Comparison of ENCODE assay signal across 17 cellular contexts in genomic region chr16:50261707-50262235, GRCh38. TPM values are rescaled to one million over a fixed set of nuclear protein-coding genes. Genes with fewer than 3 reads are reported as not detected.
A peak's percentile ranks its signal among the peaks of the same experiment; 100 is the strongest.
DNase-seq lines count a peak whose midpoint lies in the region; ATAC-seq, FAIRE-seq and TF ChIP-seq lines count a peak whose summit lies in the region.
"Had no signal": no experiment of that assay in that cellular context is flagged by ENCODE, and none has a peak within 500 bp of the region (broad histone marks: within the 10 kb centered on the region; RNA-seq: fewer than 3 reads in every experiment).

No MANE protein-coding gene starts in this region.

- H3K27ac ChIP-seq in A549 = peak overlapping the region in 1 of 2 experiments; percentile 47; a peak in 2 of 6 replicates
- peak overlapping the region in 1 of 2 donors; percentile 55 for H3K27ac ChIP-seq in lung (ENCODE audit: low read depth in 1 of 2, low read length in 1 of 2)
- H3K27ac ChIP-seq: neural progenitor cell, right atrium auricular region had no signal

- H3K9me3 ChIP-seq in A549 (no peaks in the 10 kb centered on the region), lung (ENCODE audit: control insufficient read depth in 2 of 2, insufficient read depth in 1 of 2, low read length in 1 of 2) (no peaks in the 10 kb centered on the region)
- H3K9me3 ChIP-seq: right atrium auricular region, upper lobe of left lung had no signal

- CTCF ChIA-PET in A549 (lab: Yijun Ruan, JAX) = interaction anchor here (1.3 to 2.0 kb wide), 2 partner anchors 12 to 16 kb away, joined by 4 to 8 read pairs; no protein-coding TSS in a partner anchor

- POLR2A ChIA-PET in A549 (lab: Yijun Ruan, JAX) = no interaction called here

- TF ChIP-seq POLR2A in A549 (IDR thresholded peaks at IDR 0.05; ENCODE audit: low read length) = no peak

- H3K27me3 Mint-ChIP-seq in nephron progenitor cell (ENCODE audit: low read depth, poor library complexity) = peaks cover 7% of the 10 kb centered on the region

- FAIRE-seq in A549 (lab: Jason Lieb, UNC) = no peak

- TF ChIP-seq CTCF in A549 (IDR thresholded peaks at IDR 0.05) (no peak), lung (IDR thresholded peaks at IDR 0.05; ENCODE audit: control extremely low read depth, extremely low read depth) (no peak), nephron progenitor cell (IDR thresholded peaks at IDR 0.05) (no peak)

- TF ChIP-seq RAD21 in A549 (conservative IDR thresholded peaks at IDR 0.05 in 1 of 2, IDR thresholded peaks at IDR 0.05 in 1 of 2) = no peak

- ATAC-seq in A549 (peak; percentile 15 to 73; a peak in 3 of 6 replicates), lung (ENCODE audit: insufficient read depth, low FRiP score) (no peak)
- ATAC-seq: activated CD4-positive, CD25-positive, alpha-beta regulatory T cell treated with anti-CD3 and anti-CD28 coated beads, Interleukin-2, amount 50 U/mL, for 24 hours had no signal

- H3K36me3 Mint-ChIP-seq in nephron progenitor cell (ENCODE audit: low read depth) = no peaks in the 10 kb centered on the region
- H3K36me3 Mint-ChIP-seq: brain, neural progenitor cell had no signal

- no peak for TF ChIP-seq EP300 in A549 (IDR thresholded peaks at IDR 0.05)

- peaks cover 38% of the 10 kb centered on the region for H3K4me1 ChIP-seq in A549
- peaks cover 0 to 12% of the 10 kb centered on the region in 2 donors for H3K4me1 ChIP-seq in lung (ENCODE audit: control insufficient read depth in 2 of 2, insufficient read depth in 2 of 2, low read length in 2 of 2)

- H3K27me3 ChIP-seq in lung (ENCODE audit: control insufficient read depth, insufficient read depth) = no peaks in the 10 kb centered on the region
- H3K27me3 ChIP-seq: neural progenitor cell, right atrium auricular region, upper lobe of left lung had no signal

- no peak overlapping the region for H3K27ac Mint-ChIP-seq in nephron progenitor cell
- H3K27ac Mint-ChIP-seq: T-helper 1 cell treated with Interleukin-12 subunit alpha and Interleukin-12 subunit beta and Interleukin-4 antibody, amounts not matched to agents 30 μg/mL and 1 μg/mL, for 36 hours had no signal

- H3K36me3 ChIP-seq in lung (ENCODE audit: control insufficient read depth in 2 of 2, insufficient read depth in 2 of 2, low read length in 2 of 2) = no peaks in the 10 kb centered on the region
- H3K36me3 ChIP-seq: neural progenitor cell, right atrium auricular region, upper lobe of left lung had no signal

- H3K4me1 Mint-ChIP-seq in nephron progenitor cell = peaks cover 51% of the 10 kb centered on the region

- peak overlapping the region; percentile 53 for H3K4me2 ChIP-seq in A549
- H3K4me2 ChIP-seq: neural progenitor cell had no signal

- WGBS in A549 (ENCODE audit: missing lambda C conversion rate) = 48% methylated on average over 7 of the region's 11 CpGs
- WGBS in lung, 2 donors = 31 to 32% methylated on average over 11 of the region's 11 CpGs

- no peak overlapping the region for H3K4me3 ChIP-seq in A549
- H3K4me3 ChIP-seq in lung = no peak overlapping the region
- H3K4me3 ChIP-seq: neural progenitor cell, right atrium auricular region, upper lobe of left lung had no signal

- DNase-seq in A549 (ENCODE audit: low read depth in 1 of 2, low spot score in 1 of 2) (peak in 1 of 2 experiments; percentile 21), DMS53 treated with DMSO at 0.1 percent for 48 hours (lab: John Stamatoyannopoulos, UW; ENCODE audit: unreplicated experiment) (peak; percentile 59), UCSD-AML1 (lab: John Stamatoyannopoulos, UW; ENCODE audit: unreplicated experiment) (peak; percentile 44), lung (ENCODE audit: low spot score) (peak; percentile 54), Kasumi-1 (lab: John Stamatoyannopoulos, UW) (no peak), nephron progenitor cell (no peak), NOMO-1 treated with dmso at 0.1 percent for 144 hours (lab: John Stamatoyannopoulos, UW; ENCODE audit: unreplicated experiment) (no peak)
- DNase-seq: activated gamma-delta T cell treated with Interleukin-2 at 50 U/mL for 16 hours; DMS79 treated with DMSO at 0.1 percent for 48 hours; effector CD8-positive, alpha-beta T cell; NCI-H524 had no signal

- no peak overlapping the region for H3K4me3 Mint-ChIP-seq in nephron progenitor cell
- H3K4me3 Mint-ChIP-seq: brain; T-helper 1 cell treated with Interleukin-12 subunit alpha and Interleukin-12 subunit beta and Interleukin-4 antibody, amounts not matched to agents 30 μg/mL and 1 μg/mL, for 36 hours had no signal

- H3K9me3 Mint-ChIP-seq in nephron progenitor cell = no peaks in the 10 kb centered on the region
- H3K9me3 Mint-ChIP-seq: neural progenitor cell; T-helper 1 cell treated with Interleukin-12 subunit alpha and Interleukin-12 subunit beta and Interleukin-4 antibody, amounts not matched to agents 30 μg/mL and 1 μg/mL, for 36 hours had no signal

TF ChIP-seq in A549, 52 proteins besides CTCF, POLR2A, EP300 and RAD21:
- no peak for TF ChIP-seq BCL3 (IDR thresholded peaks at IDR 0.05)

RNA-seq across cellular contexts. Expression of gene ADCY7, which starts 4.6 kb away (rescaled TPM):
- polyA plus RNA-seq in A549 (2011; rRNA removed) = 10.5 and 15.8 TPM in 2 replicates
- 16.6 and 25.2 TPM in 2 replicates for polyA plus RNA-seq in A549 (2012; cell fraction: cytosol; rRNA removed)
- 54.2 and 75.4 TPM in 2 replicates for polyA plus RNA-seq in A549 (2012; cell fraction: nucleus; rRNA removed)
- polyA plus RNA-seq in A549 (2017; fragmentation: RNase III; extraction: RNeasy Plus Mini Kit Qiagen cat#74134 plus additional on column Dnase treatment) = 14.9 to 19.5 TPM (median 18.7 TPM) in 3 replicates
- polyA minus RNA-seq in A549 (2011; rRNA and poly(A)+ RNA removed) = 40.8 and 47.1 TPM in 2 replicates
- 100 to 1,000 TPM in 1 of 2 donors, 10 to 100 TPM in 1; 34.4 to 105 TPM for total RNA-seq in lung
- polyA plus RNA-seq in lung = 10 to 100 TPM; 20.9 to 42.6 TPM

Comparison
In these comparisons a context has a peak if more than half of its experiments do, and no peak if none do; other contexts are left out.
1. DNase-seq: peak in DMS53 treated with DMSO at 0.1 percent for 48 hours (single experiment), UCSD-AML1 (single experiment) and lung (single experiment); none in Kasumi-1 (0 of 2), nephron progenitor cell (single experiment) and NOMO-1 treated with dmso at 0.1 percent for 144 hours (single experiment).